In genomic region chr5:168651654-168652053, GRCh38 we compare ENCODE assay signal across 14 cellular contexts.
A peak's percentile ranks its signal among the peaks of the same experiment; 100 is the strongest.
DNase-seq lines count a peak whose midpoint lies in the region; ATAC-seq and TF ChIP-seq lines count a peak whose summit lies in the region.
"Had no signal": no experiment of that assay in that cellular context is flagged by ENCODE, and none has a peak within 500 bp of the region (broad histone marks: within the 10 kb centered on the region; RNA-seq: fewer than 3 reads in every experiment).

No MANE protein-coding gene starts in this region.

- no peak for TF ChIP-seq POLR2A in NB4 (IDR thresholded peaks at IDR 0.05; ENCODE audit: extremely low read depth, insufficient read length)

- peak; percentile 43 for ATAC-seq in left lung
- ATAC-seq in GM21717 (IDR thresholded peaks at IDR 0.05; ENCODE audit: unreplicated experiment), result no peak
- no peak for ATAC-seq in GM19455 (IDR thresholded peaks at IDR 0.05; ENCODE audit: unreplicated experiment)
- no peak for ATAC-seq in GM21786 (IDR thresholded peaks at IDR 0.05; ENCODE audit: unreplicated experiment)
- ATAC-seq: activated CD4-positive, CD25-positive, alpha-beta regulatory T cell treated with anti-CD3 and anti-CD28 coated beads, Interleukin-2, amount 50 U/mL, for 24 hours had no signal

- no peaks in the 10 kb centered on the region for H3K4me1 ChIP-seq in left lung

- no peak overlapping the region for H3K27ac ChIP-seq in left lung
- H3K27ac ChIP-seq: transverse colon had no signal

- in situ Hi-C loops in Caki2 (cut with HindIII; ENCODE audit: low pct_unique_long_range_greater_than_20kb, low sequenced_read_pairs), result no loop called here

- H3K4me3 ChIP-seq in NB4 (ENCODE audit: low read depth, low read length) (no peak overlapping the region), cardiac fibroblast (replicated peaks in 1 of 2; ENCODE audit: low read depth in 2 of 2, low read length in 2 of 2) (no peak overlapping the region), left lung (no peak overlapping the region)
- H3K4me3 ChIP-seq: transverse colon had no signal

- intact Hi-C loops in left lung (cut with DNase I), result no loop called here

- no peaks in the 10 kb centered on the region for H3K9me3 ChIP-seq in left lung
- H3K9me3 ChIP-seq: transverse colon had no signal

- DNase-seq in Caki2 (ENCODE audit: low read depth) (peak; percentile 16), NB4 (ENCODE audit: low read depth) (peak; percentile 9), cardiac fibroblast (ENCODE audit: low read depth in 2 of 2) (peak; percentile 88 to 94), left lung (no peak)
- DNase-seq in activated naive CD4-positive, alpha-beta T cell treated with anti-CD3 and anti-CD28 coated beads, Interleukin-2, amount 50 U/mL, for 16 hours, result no peak
- DNase-seq: activated effector memory CD4-positive, alpha-beta T cell treated with anti-CD3 and anti-CD28 coated beads, Interleukin-2, amount 50 U/mL, for 16 hours; DMS79; H9; NCI-H1105 treated with DMSO at 0.1 percent for 48 hours; transverse colon had no signal

- H3K27me3 ChIP-seq in left lung, result no peaks in the 10 kb centered on the region
- H3K27me3 ChIP-seq: transverse colon had no signal

- TF ChIP-seq CTCF in NB4 (IDR thresholded peaks at IDR 0.05; ENCODE audit: low read depth, low read length) (no peak), cardiac fibroblast (IDR thresholded peaks at IDR 0.05; ENCODE audit: low read depth, low read length) (no peak), left lung (IDR thresholded peaks at IDR 0.05) (no peak)

- H3K36me3 ChIP-seq in left lung, result no peaks in the 10 kb centered on the region
- H3K36me3 ChIP-seq: transverse colon had no signal

Comparison
In these comparisons a context has a peak if more than half of its experiments do, and no peak if none do; other contexts are left out.
1. DNase-seq: peak in Caki2 (single experiment), NB4 (single experiment) and cardiac fibroblast (2 of 2); none in left lung (0 of 2) and activated naive CD4-positive, alpha-beta T cell treated with anti-CD3 and anti-CD28 coated beads, Interleukin-2, amount 50 U/mL, for 16 hours (single experiment).